In the genomic region with DNA sequence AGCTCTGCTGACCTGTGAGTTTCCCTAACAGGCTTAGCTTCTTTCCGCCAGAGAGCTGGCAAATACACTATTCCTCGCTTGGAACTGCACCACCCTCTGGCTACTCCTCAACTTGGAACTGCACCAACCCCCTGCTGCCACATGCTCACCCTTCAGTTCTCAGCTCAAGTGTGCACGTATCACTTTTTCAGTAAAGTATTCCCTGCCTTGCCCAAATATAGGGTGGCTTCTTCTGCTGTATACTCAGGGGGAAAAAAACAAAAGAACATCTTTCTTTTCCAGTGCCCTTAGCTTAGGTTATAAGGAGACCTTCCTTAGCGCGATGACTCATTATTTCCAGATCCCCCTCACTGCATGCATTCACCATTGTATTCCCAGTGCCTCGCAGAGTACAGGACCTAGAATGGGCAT, we compare ENCODE assay signal across 1 cellular context.
TF ChIP-seq lines count a peak whose summit lies in the region.

No MANE protein-coding gene starts in this region.

TF ChIP-seq in HepG2, 621 proteins besides CTCF, POLR2A, EP300 and RAD21:
- TF ChIP-seq, protein P1, sequence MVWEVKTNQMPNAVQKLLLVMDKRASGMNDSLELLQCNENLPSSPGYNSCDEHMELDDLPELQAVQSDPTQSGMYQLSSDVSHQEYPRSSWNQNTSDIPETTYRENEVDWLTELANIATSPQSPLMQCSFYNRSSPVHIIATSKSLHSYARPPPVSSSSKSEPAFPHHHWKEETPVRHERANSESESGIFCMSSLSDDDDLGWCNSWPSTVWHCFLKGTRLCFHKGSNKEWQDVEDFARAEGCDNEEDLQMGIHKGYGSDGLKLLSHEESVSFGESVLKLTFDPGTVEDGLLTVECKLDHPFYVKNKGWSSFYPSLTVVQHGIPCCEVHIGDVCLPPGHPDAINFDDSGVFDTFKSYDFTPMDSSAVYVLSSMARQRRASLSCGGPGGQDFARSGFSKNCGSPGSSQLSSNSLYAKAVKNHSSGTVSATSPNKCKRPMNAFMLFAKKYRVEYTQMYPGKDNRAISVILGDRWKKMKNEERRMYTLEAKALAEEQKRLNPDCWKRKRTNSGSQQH (CRISPR knock-in tag; IDR thresholded peaks at IDR 0.05; ENCODE audit: low read depth): no peak
- TF ChIP-seq, protein P2, sequence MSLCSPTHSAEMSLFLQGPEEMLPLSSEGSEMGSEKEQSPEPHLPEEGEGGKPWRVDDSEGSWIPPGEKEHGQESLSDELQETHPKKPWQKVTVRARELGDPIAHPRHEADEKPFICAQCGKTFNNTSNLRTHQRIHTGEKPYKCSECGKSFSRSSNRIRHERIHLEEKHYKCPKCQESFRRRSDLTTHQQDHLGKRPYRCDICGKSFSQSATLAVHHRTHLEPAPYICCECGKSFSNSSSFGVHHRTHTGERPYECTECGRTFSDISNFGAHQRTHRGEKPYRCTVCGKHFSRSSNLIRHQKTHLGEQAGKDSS (CRISPR knock-in tag; IDR thresholded peaks at IDR 0.05; ENCODE audit: borderline replicate concordance, low read depth): no peak
- no peak for TF ChIP-seq KAT8 (CRISPR knock-in tag; IDR thresholded peaks at IDR 0.05)
- TF ChIP-seq GTF3A (CRISPR knock-in tag; conservative IDR thresholded peaks at IDR 0.05): no peak
- TF ChIP-seq, protein P3, sequence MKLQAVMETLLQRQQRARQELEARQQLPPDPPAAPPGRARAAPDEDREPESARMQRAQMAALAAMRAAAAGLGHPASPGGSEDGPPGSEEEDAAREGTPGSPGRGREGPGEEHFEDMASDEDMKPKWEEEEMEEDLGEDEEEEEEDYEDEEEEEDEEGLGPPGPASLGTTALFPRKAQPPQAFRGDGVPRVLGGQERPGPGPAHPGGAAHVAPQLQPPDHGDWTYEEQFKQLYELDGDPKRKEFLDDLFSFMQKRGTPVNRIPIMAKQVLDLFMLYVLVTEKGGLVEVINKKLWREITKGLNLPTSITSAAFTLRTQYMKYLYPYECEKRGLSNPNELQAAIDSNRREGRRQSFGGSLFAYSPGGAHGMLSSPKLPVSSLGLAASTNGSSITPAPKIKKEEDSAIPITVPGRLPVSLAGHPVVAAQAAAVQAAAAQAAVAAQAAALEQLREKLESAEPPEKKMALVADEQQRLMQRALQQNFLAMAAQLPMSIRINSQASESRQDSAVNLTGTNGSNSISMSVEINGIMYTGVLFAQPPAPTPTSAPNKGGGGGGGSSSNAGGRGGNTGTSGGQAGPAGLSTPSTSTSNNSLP (IDR thresholded peaks at IDR 0.05; ENCODE audit: low read depth, low read length): no peak
- TF ChIP-seq ZNF235 (CRISPR knock-in tag; IDR thresholded peaks at IDR 0.05; ENCODE audit: borderline replicate concordance): no peak
- TF ChIP-seq HNRNPH1 (optimal IDR thresholded peaks at IDR 0.05; ENCODE audit: low read depth, low read length): no peak
- no peak for TF ChIP-seq RBM22 (optimal IDR thresholded peaks at IDR 0.05; ENCODE audit: low read length)
- TF ChIP-seq CCDC6 (CRISPR knock-in tag; IDR thresholded peaks at IDR 0.05): no peak
- TF ChIP-seq PRMT3 (CRISPR knock-in tag; IDR thresholded peaks at IDR 0.05; ENCODE audit: borderline replicate concordance, low read depth): no peak
- no peak for TF ChIP-seq ZNF549 (CRISPR knock-in tag; IDR thresholded peaks at IDR 0.05)
- TF ChIP-seq HCFC1 (IDR thresholded peaks at IDR 0.05; ENCODE audit: low read depth, low read length): no peak
- TF ChIP-seq, protein P4, sequence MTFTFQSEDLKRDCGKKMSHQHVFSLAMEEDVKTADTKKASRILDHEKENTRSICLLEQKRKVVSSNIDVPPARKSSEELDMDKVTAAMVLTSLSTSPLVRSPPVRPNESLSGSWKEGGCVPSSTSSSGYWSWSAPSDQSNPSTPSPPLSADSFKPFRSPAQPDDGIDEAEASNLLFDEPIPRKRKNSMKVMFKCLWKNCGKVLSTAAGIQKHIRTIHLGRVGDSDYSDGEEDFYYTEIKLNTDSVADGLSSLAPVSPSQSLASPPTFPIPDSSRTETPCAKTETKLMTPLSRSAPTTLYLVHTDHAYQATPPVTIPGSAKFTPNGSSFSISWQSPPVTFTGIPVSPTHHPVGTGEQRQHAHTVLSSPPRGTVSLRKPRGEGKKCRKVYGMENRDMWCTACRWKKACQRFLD (CRISPR knock-in tag; IDR thresholded peaks at IDR 0.05; ENCODE audit: borderline replicate concordance): no peak
- no peak for TF ChIP-seq ZNF709 (CRISPR knock-in tag; IDR thresholded peaks at IDR 0.05)
